ENCODE assay signal across 13 cellular contexts in the genomic region with DNA sequence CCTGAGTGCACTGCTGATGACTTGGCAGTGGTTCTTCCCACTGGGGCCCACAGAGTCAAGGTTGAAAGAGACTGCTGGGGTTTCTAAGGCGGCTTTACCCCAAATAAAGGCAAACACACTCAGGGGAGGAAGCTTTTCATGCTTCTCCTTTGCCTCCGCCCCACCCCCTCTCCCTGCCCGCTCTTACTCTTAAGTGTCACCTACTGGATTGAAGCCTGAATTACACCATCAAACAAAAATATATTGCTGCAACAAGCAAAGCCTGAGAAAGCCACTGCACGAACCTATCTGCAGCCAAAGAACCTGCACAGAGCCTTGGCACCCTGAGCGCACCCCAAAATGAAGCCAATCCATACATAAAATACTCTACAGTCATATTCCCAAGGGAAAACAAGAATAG.
DNase-seq lines count a peak whose midpoint lies in the region; ATAC-seq and TF ChIP-seq lines count a peak whose summit lies in the region.
"Had no signal": no experiment of that assay in that cellular context is flagged by ENCODE, and none has a peak within 500 bp of the region (broad histone marks: within the 10 kb centered on the region; RNA-seq: fewer than 3 reads in every experiment).

No MANE protein-coding gene starts in this region.

- no peak overlapping the region for H3K4me3 ChIP-seq in choroid plexus epithelial cell (ENCODE audit: low read depth, low read length)
- H3K4me3 ChIP-seq: coronary artery had no signal

- DNase-seq in activated T-cell treated with anti-CD3 and anti-CD28 coated beads for 48 hours (ENCODE audit: low read depth) (peak; percentile 0), LoVo (ENCODE audit: low spot score) (peak; percentile 22), choroid plexus epithelial cell (ENCODE audit: low read depth) (peak; percentile 18), NCI-H69 (lab: John Stamatoyannopoulos, UW) (no peak), NCI-H1092 (lab: John Stamatoyannopoulos, UW) (no peak)
- DNase-seq in activated T-cell treated with anti-CD3 and anti-CD28 coated beads, Interleukin-2, amount 50 U/mL, for 1 hour = no peak
- DNase-seq: activated effector memory CD4-positive, alpha-beta T cell treated with Interleukin-2 at 50 U/mL for 16 hours; HCEC 1CT; stimulated activated naive CD8-positive, alpha-beta T cell treated with anti-CD3 and anti-CD28 coated beads, Interleukin-15, amount 100 ng/mL, for 72 hours had no signal

- ATAC-seq in HG03025 (IDR thresholded peaks at IDR 0.05; ENCODE audit: low FRiP score, unreplicated experiment) = no peak
- ATAC-seq in HG03460 (IDR thresholded peaks at IDR 0.05; ENCODE audit: unreplicated experiment) = no peak
- ATAC-seq: natural killer cell treated with Interleukin-12 subunit alpha and Interleukin-12 subunit beta and Interleukin-15 and Interleukin-18, amount 100 ng/mL, for 72 hours; stimulated activated naive CD8-positive, alpha-beta T cell treated with anti-CD3 and anti-CD28 coated beads, Interleukin-15, amount 100 ng/mL, for 72 hours had no signal

- TF ChIP-seq CTCF in choroid plexus epithelial cell (conservative IDR thresholded peaks at IDR 0.05; ENCODE audit: low read depth, low read length) = peak; percentile 34

Comparison
In these comparisons a context has a peak if more than half of its experiments do, and no peak if none do; other contexts are left out.
1. DNase-seq: peak in activated T-cell treated with anti-CD3 and anti-CD28 coated beads for 48 hours (single experiment), LoVo (single experiment) and choroid plexus epithelial cell (single experiment); none in activated T-cell treated with anti-CD3 and anti-CD28 coated beads, Interleukin-2, amount 50 U/mL, for 1 hour (single experiment), NCI-H69 (single experiment) and NCI-H1092 (single experiment).